In the genomic region with DNA sequence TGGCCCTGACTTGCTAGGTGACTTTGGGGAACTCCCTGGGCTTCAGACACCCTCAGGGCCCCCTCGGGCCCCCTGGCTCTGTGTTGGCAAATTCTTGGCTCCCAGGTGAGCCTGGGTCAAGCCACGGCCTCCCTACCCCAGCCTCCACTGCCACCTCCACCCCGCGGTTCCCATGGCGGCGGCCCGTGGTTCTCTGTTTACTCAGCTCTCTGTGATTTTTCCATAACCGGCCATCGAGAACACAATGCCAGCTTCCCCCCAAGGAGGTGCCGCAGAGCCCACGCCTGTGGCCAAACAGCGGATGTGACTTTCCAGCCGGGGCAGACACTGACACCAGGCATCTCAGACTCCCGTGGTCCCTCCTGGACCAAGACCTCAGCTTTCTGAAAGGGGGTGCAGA, we compare ENCODE assay signal across 2 cellular contexts.
TF ChIP-seq lines count a peak whose summit lies in the region.

No MANE protein-coding gene starts in this region.

TF ChIP-seq in SK-N-SH, 30 proteins besides CTCF, POLR2A, EP300 and RAD21 (continued from another document):
- TF ChIP-seq FOSL2 (IDR thresholded peaks at IDR 0.05; ENCODE audit: borderline replicate concordance, low read depth) (no peak), MXI1 (IDR thresholded peaks at IDR 0.05; ENCODE audit: low read depth, low read length) (no peak), GABPA (IDR thresholded peaks at IDR 0.05; ENCODE audit: low read depth) (no peak)
- TF ChIP-seq, protein P1, sequence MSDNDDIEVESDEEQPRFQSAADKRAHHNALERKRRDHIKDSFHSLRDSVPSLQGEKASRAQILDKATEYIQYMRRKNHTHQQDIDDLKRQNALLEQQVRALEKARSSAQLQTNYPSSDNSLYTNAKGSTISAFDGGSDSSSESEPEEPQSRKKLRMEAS (IDR thresholded peaks at IDR 0.05; ENCODE audit: low read depth), result no peak

TF ChIP-seq in SK-N-SH treated with all-trans-retinoic acid at 6 μM for 48 hours, 23 proteins besides CTCF, POLR2A, EP300 and RAD21 (continued from another document):
- TF ChIP-seq, protein P2, sequence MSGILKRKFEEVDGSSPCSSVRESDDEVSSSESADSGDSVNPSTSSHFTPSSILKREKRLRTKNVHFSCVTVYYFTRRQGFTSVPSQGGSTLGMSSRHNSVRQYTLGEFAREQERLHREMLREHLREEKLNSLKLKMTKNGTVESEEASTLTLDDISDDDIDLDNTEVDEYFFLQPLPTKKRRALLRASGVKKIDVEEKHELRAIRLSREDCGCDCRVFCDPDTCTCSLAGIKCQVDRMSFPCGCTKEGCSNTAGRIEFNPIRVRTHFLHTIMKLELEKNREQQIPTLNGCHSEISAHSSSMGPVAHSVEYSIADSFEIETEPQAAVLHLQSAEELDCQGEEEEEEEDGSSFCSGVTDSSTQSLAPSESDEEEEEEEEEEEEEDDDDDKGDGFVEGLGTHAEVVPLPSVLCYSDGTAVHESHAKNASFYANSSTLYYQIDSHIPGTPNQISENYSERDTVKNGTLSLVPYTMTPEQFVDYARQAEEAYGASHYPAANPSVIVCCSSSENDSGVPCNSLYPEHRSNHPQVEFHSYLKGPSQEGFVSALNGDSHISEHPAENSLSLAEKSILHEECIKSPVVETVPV (CRISPR knock-in tag; IDR thresholded peaks at IDR 0.05), result no peak
- TF ChIP-seq TOX (CRISPR knock-in tag; IDR thresholded peaks at IDR 0.05; ENCODE audit: borderline replicate concordance) (no peak), SNAI2 (CRISPR knock-in tag; IDR thresholded peaks at IDR 0.05) (no peak), ZNF565 (CRISPR knock-in tag; conservative IDR thresholded peaks at IDR 0.05; ENCODE audit: low read depth) (no peak), ZNF70 (CRISPR knock-in tag; IDR thresholded peaks at IDR 0.05) (no peak), RARB (CRISPR knock-in tag; IDR thresholded peaks at IDR 0.05) (no peak), TSHZ2 (CRISPR knock-in tag; IDR thresholded peaks at IDR 0.05) (no peak), ISL1 (CRISPR knock-in tag; IDR thresholded peaks at IDR 0.05) (no peak), BACH2 (CRISPR knock-in tag; IDR thresholded peaks at IDR 0.05; ENCODE audit: borderline replicate concordance) (no peak), ZC3H10 (CRISPR knock-in tag; IDR thresholded peaks at IDR 0.05) (no peak)
TF ChIP-seq in SK-N-SH treated with all-trans-retinoic acid at 6 μM for 48 hours: peak in this region for 0.
